ENCODE assay signal across 19 cellular contexts in the genomic region with DNA sequence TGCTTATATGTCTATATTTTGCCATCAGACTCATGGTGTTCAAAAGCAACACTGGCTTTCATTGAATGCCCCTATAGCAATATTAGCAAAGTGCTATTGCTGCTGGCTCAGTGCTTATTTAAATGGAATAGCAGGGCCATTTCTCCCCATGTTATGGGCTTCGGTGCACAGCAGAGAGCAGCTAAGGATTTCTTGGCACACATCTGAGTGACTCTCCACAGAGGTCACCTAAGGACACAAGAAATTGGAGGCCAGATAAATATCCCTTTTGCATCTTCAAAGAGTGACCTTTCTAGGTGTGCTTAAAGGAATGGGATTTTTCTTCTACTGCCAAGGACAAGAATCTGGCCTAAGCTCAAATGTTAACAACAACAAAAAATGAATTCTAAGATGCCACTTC.
"Had no signal": no experiment of that assay in that cellular context is flagged by ENCODE, and none has a peak within 500 bp of the region (broad histone marks: within the 10 kb centered on the region; RNA-seq: fewer than 3 reads in every experiment).

No MANE protein-coding gene starts in this region.

- H3K9me3 ChIP-seq: left lung, prostate gland, right lobe of liver, testis, transverse colon had no signal

- H2AFZ ChIP-seq: parathyroid adenoma had no signal

- H3K36me3 ChIP-seq: left lung, prostate gland, right lobe of liver, transverse colon had no signal

- H3K4me3 ChIP-seq: coronary artery, left lung, lung, prostate gland, right lobe of liver, testis, transverse colon had no signal

- H3K27ac ChIP-seq: coronary artery, left lung, parathyroid adenoma, prostate gland, right lobe of liver, testis, transverse colon had no signal

- H3K79me2 ChIP-seq: parathyroid adenoma had no signal

- H3K4me1 ChIP-seq: left lung, parathyroid adenoma, prostate gland, right lobe of liver, testis, transverse colon had no signal

- H3K9ac ChIP-seq: parathyroid adenoma had no signal

- ATAC-seq: left lung; naive thymus-derived CD4-positive, alpha-beta T cell; right lobe of liver; stimulated activated memory B cell treated with anti-CD40 and anti-IgM and Interleukin-4, amounts not matched to agents 10 μg/mL and 1 μg/mL and 100 μg/mL, for 72 hours; stimulated activated naive CD8-positive, alpha-beta T cell treated with anti-CD3 and anti-CD28 coated beads, Interleukin-15, amount 100 ng/mL, for 72 hours had no signal

- DNase-seq: effector CD4-positive, alpha-beta T cell; endodermal cell; erythroblast; foreskin melanocyte; head of caudate nucleus; islet precursor cell; naive thymus-derived CD4-positive, alpha-beta T cell; nephron progenitor cell; right lobe of liver; stimulated activated CD4-positive, alpha-beta T cell treated with anti-CD3 and anti-CD28 coated beads, Interleukin-4, amount 100 ng/mL, for 24 hours; stimulated activated naive CD8-positive, alpha-beta T cell treated with anti-CD3 and anti-CD28 coated beads, Interleukin-15, amount 100 ng/mL, for 72 hours; testis; transverse colon had no signal

- H3K27me3 ChIP-seq: left lung, right lobe of liver, testis, transverse colon had no signal
